Comparison of ENCODE assay signal across 8 cellular contexts in genomic region chr16:48613061-48613957, GRCh38. TPM values are rescaled to one million over a fixed set of nuclear protein-coding genes. Genes with fewer than 3 reads are reported as not detected.
DNase-seq lines count a peak whose midpoint lies in the region; ATAC-seq and TF ChIP-seq lines count a peak whose summit lies in the region.

No MANE protein-coding gene starts in this region.

- DNase-seq in DND-41 (peak; percentile 34), NAMALWA (ENCODE audit: low spot score) (peak; percentile 22), tibial nerve (ENCODE audit: low spot score in 2 of 2) (no peak), MG63 (no peak), NCI-H748 (lab: John Stamatoyannopoulos, UW; ENCODE audit: unreplicated experiment) (no peak)

- H3K27me3 ChIP-seq in DND-41 (ENCODE audit: insufficient read depth, low read length, poor library complexity) = no peaks in the 10 kb centered on the region
- no peaks in the 10 kb centered on the region for H3K27me3 ChIP-seq in layer of hippocampus (ENCODE audit: control insufficient read depth, insufficient read depth, low read length)
- no peaks in the 10 kb centered on the region for H3K27me3 ChIP-seq in tibial nerve
- no peaks in the 10 kb centered on the region for H3K27me3 ChIP-seq in MG63

- H3K27me3 Mint-ChIP-seq in activated T-helper 17 cell treated with anti-CD3 and anti-CD28 coated beads, Interleukin-2, amount 50 U/mL, for 72 hours = no peaks in the 10 kb centered on the region

- no peaks in the 10 kb centered on the region for H3K9me3 ChIP-seq in DND-41 (ENCODE audit: insufficient read depth, low read length, severe bottlenecking)
- H3K9me3 ChIP-seq in tibial nerve = no peaks in the 10 kb centered on the region
- H3K9me3 ChIP-seq in MG63 = no peaks in the 10 kb centered on the region

- H3K36me3 ChIP-seq in DND-41 (ENCODE audit: insufficient read depth, low read length) (peaks cover 7% of the 10 kb centered on the region; the same call in 1 of the 2 replicates), tibial nerve (no peaks in the 10 kb centered on the region), MG63 (no peaks in the 10 kb centered on the region)

- peaks cover 25% of the 10 kb centered on the region for H3K4me1 Mint-ChIP-seq in activated T-helper 17 cell treated with anti-CD3 and anti-CD28 coated beads, Interleukin-2, amount 50 U/mL, for 72 hours

- H3K4me3 ChIP-seq in DND-41 (ENCODE audit: low read depth in 1 of 2, low read length in 2 of 2) (no peak overlapping the region), tibial nerve (no peak overlapping the region), MG63 (no peak overlapping the region)

- peak overlapping the region; percentile 33; the same call in 1 of the 2 replicates for H3K4me2 ChIP-seq in DND-41 (ENCODE audit: insufficient read depth, low read length)

- no peaks in the 10 kb centered on the region for H3K9me3 Mint-ChIP-seq in activated T-helper 17 cell treated with anti-CD3 and anti-CD28 coated beads, Interleukin-2, amount 50 U/mL, for 72 hours

- no peak for TF ChIP-seq POLR2A in tibial nerve (IDR thresholded peaks at IDR 0.05)

- H3K27ac ChIP-seq in DND-41 (ENCODE audit: low read length) (peak overlapping the region; percentile 40), layer of hippocampus (ENCODE audit: low read depth, low read length) (peak overlapping the region; percentile 47), tibial nerve (peak overlapping the region in 3 of 4 donors; percentile 48 to 73 (median 68))

- H3K4me1 ChIP-seq in DND-41 (ENCODE audit: insufficient read depth, low read length) (peaks cover 43% of the 10 kb centered on the region), tibial nerve (peaks cover 0 to 30% (median 14%) of the 10 kb centered on the region in 4 donors)

- peak overlapping the region; percentile 58 for H2AFZ ChIP-seq in DND-41 (ENCODE audit: low read depth, low read length)

- peak overlapping the region; percentile 76 for H3K4me3 Mint-ChIP-seq in activated T-helper 17 cell treated with anti-CD3 and anti-CD28 coated beads, Interleukin-2, amount 50 U/mL, for 72 hours

- H3K79me2 ChIP-seq in DND-41 (ENCODE audit: insufficient read depth, low read length) = peaks cover 15% of the 10 kb centered on the region

- H4K20me1 ChIP-seq in DND-41 (ENCODE audit: insufficient read depth, low read length) = peaks cover 7% of the 10 kb centered on the region; the same call in 1 of the 2 replicates

- 0 out of 2 replicates have a peak overlapping the region, but pooled peaks have one; percentile 6 for H3K9ac ChIP-seq in DND-41 (ENCODE audit: low read depth, low read length)

- ATAC-seq in DND-41 (ENCODE audit: insufficient read depth, low read depth) (peak; percentile 34), GM21529 (IDR thresholded peaks at IDR 0.05; ENCODE audit: unreplicated experiment) (peak; percentile 43)
- peak; percentile 52 for ATAC-seq in activated T-helper 17 cell treated with anti-CD3 and anti-CD28 coated beads, Interleukin-2, amount 50 U/mL, for 72 hours (replicated peaks)

- 41 to 44% methylated on average over 5 of the region's 5 CpGs for WGBS in tibial nerve, 2 donors

- no peak for TF ChIP-seq CTCF in DND-41 (IDR thresholded peaks at IDR 0.05; ENCODE audit: borderline replicate concordance, extremely low read depth, low read length, poor library complexity, severe bottlenecking)
- no peak for TF ChIP-seq CTCF in tibial nerve (IDR thresholded peaks at IDR 0.05)

- no peak for TF ChIP-seq EP300 in tibial nerve (IDR thresholded peaks at IDR 0.05)

- peak overlapping the region; percentile 92 for H3K27ac Mint-ChIP-seq in activated T-helper 17 cell treated with anti-CD3 and anti-CD28 coated beads, Interleukin-2, amount 50 U/mL, for 72 hours

- peaks cover 7% of the 10 kb centered on the region for H3K36me3 Mint-ChIP-seq in activated T-helper 17 cell treated with anti-CD3 and anti-CD28 coated beads, Interleukin-2, amount 50 U/mL, for 72 hours (ENCODE audit: low read depth)

RNA-seq across cellular contexts. Expression of gene N4BP1, which starts 3.3 kb away (rescaled TPM):
- total RNA-seq in activated T-helper 17 cell treated with anti-CD3 and anti-CD28 coated beads, Interleukin-2, amount 50 U/mL, for 72 hours = 10 to 100 TPM; 48.1 to 56.8 TPM
- 10 to 100 TPM; 17.8 to 36.7 (median 26.7) TPM for total RNA-seq in tibial nerve
- 9.1 and 32.4 TPM in 2 replicates for total RNA-seq in MG63 (2014; rRNA removed; shearing (Covaris generic); ENCODE audit: low replicate concordance)

Comparison
In these comparisons a context has a peak if more than half of its experiments do, and no peak if none do; other contexts are left out.
1. DNase-seq: peak in DND-41 (single experiment) and NAMALWA (single experiment); none in tibial nerve (0 of 2), MG63 (single experiment) and NCI-H748 (single experiment).
2. Peak in every context shown above with its lines, with median percentiles within 50 percentile points of each other: ATAC-seq and H3K27ac ChIP-seq.